ENCODE assay signal across 11 cellular contexts in genomic region chr2:28436525-28437051, GRCh38. TPM values are rescaled to one million over a fixed set of nuclear protein-coding genes. Genes with fewer than 3 reads are reported as not detected.
DNase-seq lines count a peak whose midpoint lies in the region; ATAC-seq lines count a peak whose summit lies in the region.
"Had no signal": no experiment of that assay in that cellular context is flagged by ENCODE, and none has a peak within 500 bp of the region (broad histone marks: within the 10 kb centered on the region; RNA-seq: fewer than 3 reads in every experiment).

No MANE protein-coding gene starts in this region.

- peak overlapping the region; percentile 29 for H2AK5ac ChIP-seq in mesenchymal stem cell (ENCODE audit: low read length, severe bottlenecking)

- H2BK12ac ChIP-seq in mesenchymal stem cell (ENCODE audit: low read length in 2 of 2): no peak overlapping the region

- H3K18ac ChIP-seq in mesenchymal stem cell (ENCODE audit: low read depth in 1 of 2, low read length in 2 of 2): no peak overlapping the region

- no peak overlapping the region for H2BK5ac ChIP-seq in mesenchymal stem cell (ENCODE audit: low read depth, low read length, poor library complexity, severe bottlenecking)

- H2BK120ac ChIP-seq in mesenchymal stem cell (ENCODE audit: low read depth, low read length): no peak overlapping the region

- 94% methylated on average over 17 of the region's 17 CpGs for WGBS in mesenchymal stem cell

- H2AFZ ChIP-seq in mesenchymal stem cell (ENCODE audit: low read depth, low read length): no peak overlapping the region

- H3K4ac ChIP-seq in mesenchymal stem cell (ENCODE audit: low read depth in 1 of 2, low read length in 2 of 2): no peak overlapping the region

- in situ Hi-C loops in T47D (cut with HindIII; ENCODE audit: low pct_unique_long_range_greater_than_20kb, low sequenced_read_pairs): no loop called here

- no peak overlapping the region for H3K4me3 ChIP-seq in mesenchymal stem cell (ENCODE audit: insufficient read depth in 1 of 2, low read depth in 1 of 2, low read length in 2 of 2)
- H3K4me3 ChIP-seq: tibial artery had no signal

- no peak overlapping the region for H2BK15ac ChIP-seq in mesenchymal stem cell (ENCODE audit: low read depth, poor library complexity, severe bottlenecking)

- H4K8ac ChIP-seq in mesenchymal stem cell (ENCODE audit: low read length): no peak overlapping the region

- H3K36me3 ChIP-seq in mesenchymal stem cell (ENCODE audit: control insufficient read depth in 1 of 2, insufficient read depth in 2 of 2, low read depth in 1 of 2, low read length in 2 of 2): no peaks in the 10 kb centered on the region
- H3K36me3 ChIP-seq: tibial artery had no signal

- no peak overlapping the region for H3K4me2 ChIP-seq in mesenchymal stem cell (ENCODE audit: low read length, poor library complexity, severe bottlenecking)

- no peak overlapping the region for H3K27ac ChIP-seq in mesenchymal stem cell (ENCODE audit: low read length, poor library complexity, severe bottlenecking)
- H3K27ac ChIP-seq: tibial artery had no signal

- H4K91ac ChIP-seq in mesenchymal stem cell (ENCODE audit: low read length): no peak overlapping the region

- no peak overlapping the region for H3K14ac ChIP-seq in mesenchymal stem cell (ENCODE audit: low read length in 2 of 2)

- no peak for ATAC-seq in HG02763 (IDR thresholded peaks at IDR 0.05; ENCODE audit: unreplicated experiment)
- no peak for ATAC-seq in HG02870 (IDR thresholded peaks at IDR 0.05; ENCODE audit: unreplicated experiment)

- H3K9ac ChIP-seq in mesenchymal stem cell (ENCODE audit: low read length): no peak overlapping the region

- H3K27me3 ChIP-seq in mesenchymal stem cell (ENCODE audit: control insufficient read depth in 1 of 2, insufficient read depth in 1 of 2, low read length in 2 of 2): no peaks in the 10 kb centered on the region

- peaks cover 11% of the 10 kb centered on the region for H3K9me3 ChIP-seq in mesenchymal stem cell (ENCODE audit: control insufficient read depth, low read length)
- H3K9me3 ChIP-seq: tibial artery had no signal

- H3K4me1 ChIP-seq in mesenchymal stem cell (ENCODE audit: control insufficient read depth, insufficient read depth, low read depth, low read length): peaks cover 18% of the 10 kb centered on the region

- H3K79me1 ChIP-seq in mesenchymal stem cell (replicated peaks; ENCODE audit: low read length, poor library complexity, severe bottlenecking): no peaks in the 10 kb centered on the region

- peak; percentile 53 for DNase-seq in activated effector memory CD4-positive, alpha-beta T cell treated with anti-CD3 and anti-CD28 coated beads, Interleukin-2, amount 50 U/mL, for 16 hours
- no peak for DNase-seq in activated effector memory CD4-positive, alpha-beta T cell treated with Interleukin-2 at 50 U/mL for 16 hours
- DNase-seq in T47D (ENCODE audit: low read depth in 1 of 2, low spot score in 1 of 2): peak; percentile 65 to 89
- no peak for DNase-seq in mesenchymal stem cell
- peak; percentile 92 for DNase-seq in ureter (ENCODE audit: low spot score)
- DNase-seq in C1 segment of cervical spinal cord (lab: John Stamatoyannopoulos, UW): no peak
- DNase-seq: activated naive CD4-positive, alpha-beta T cell treated with anti-CD3 and anti-CD28 coated beads, Interleukin-2, amount 10 ng/mL, durations not matched to agents 7 days and 5 days; occipital lobe had no signal

- no peak overlapping the region for H3K23ac ChIP-seq in mesenchymal stem cell (ENCODE audit: low read length in 2 of 2)

RNA-seq across cellular contexts. Expression of gene FOSL2, which starts 43.9 kb away (rescaled TPM):
- 15.6 TPM for polyA plus RNA-seq in mesenchymal stem cell (2013, experiment 1 of 2)
- 14.8 TPM for polyA plus RNA-seq in mesenchymal stem cell (2013, experiment 2 of 2)
- total RNA-seq in ureter: 259 TPM

RNA-seq across cellular contexts. Expression of gene PLB1, which starts 59.3 kb away (rescaled TPM):
- polyA plus RNA-seq in mesenchymal stem cell (2013, experiment 1 of 2): 0.70 TPM
- polyA plus RNA-seq in mesenchymal stem cell (2013, experiment 2 of 2): 0.74 TPM
- 9.9 TPM for total RNA-seq in ureter

Comparison
In these comparisons a context has a peak if more than half of its experiments do, and no peak if none do; other contexts are left out.
1. DNase-seq: peak in activated effector memory CD4-positive, alpha-beta T cell treated with anti-CD3 and anti-CD28 coated beads, Interleukin-2, amount 50 U/mL, for 16 hours (single experiment), T47D (2 of 2) and ureter (single experiment); none in activated effector memory CD4-positive, alpha-beta T cell treated with Interleukin-2 at 50 U/mL for 16 hours (single experiment), mesenchymal stem cell (single experiment) and C1 segment of cervical spinal cord (0 of 14).